In the genomic region with DNA sequence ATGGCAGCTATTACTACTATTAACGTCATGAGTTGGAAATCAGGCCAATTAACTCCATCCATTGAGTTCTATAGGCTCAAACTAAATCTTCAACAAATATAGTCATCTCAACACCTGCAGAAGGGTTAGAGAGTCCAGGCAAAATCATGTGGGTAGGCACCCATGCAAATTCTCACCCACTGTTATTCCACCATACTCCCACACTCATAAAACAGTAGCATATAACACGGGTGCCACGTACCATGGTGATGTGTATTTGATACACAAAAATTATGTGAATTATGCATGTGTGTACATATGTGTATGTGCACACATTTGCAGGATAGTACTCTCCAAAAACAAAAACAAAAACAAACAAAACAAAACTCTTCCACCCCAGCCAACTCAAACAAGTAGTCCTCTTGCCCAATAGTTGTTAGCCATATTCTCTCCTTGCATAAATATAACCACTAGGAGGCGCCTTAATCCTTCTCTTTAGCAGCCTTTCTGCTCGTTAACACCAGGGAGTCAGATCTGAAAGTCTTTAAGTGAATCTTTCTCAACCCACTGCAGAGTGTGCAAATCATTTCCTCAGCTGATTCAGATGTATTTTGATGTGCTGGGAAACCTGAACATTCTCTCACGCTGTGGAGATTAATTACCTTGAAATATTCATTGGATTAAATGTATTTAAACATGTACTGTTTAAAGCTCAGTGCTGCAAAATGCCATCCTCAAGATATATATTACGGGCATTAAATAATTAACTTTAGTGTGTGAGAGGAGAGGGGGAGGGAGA, we compare ENCODE assay signal across 9 cellular contexts. TPM values are rescaled to one million over a fixed set of nuclear protein-coding genes. Genes with fewer than 3 reads are reported as not detected.
DNase-seq lines count a peak whose midpoint lies in the region; ATAC-seq and TF ChIP-seq lines count a peak whose summit lies in the region.
"Had no signal": no experiment of that assay in that cellular context is flagged by ENCODE, and none has a peak within 500 bp of the region (broad histone marks: within the 10 kb centered on the region; RNA-seq: fewer than 3 reads in every experiment).

No MANE protein-coding gene starts in this region.

- TF ChIP-seq CTCF in dorsolateral prefrontal cortex (IDR thresholded peaks at IDR 0.05 in 54 of 56, conservative IDR thresholded peaks at IDR 0.05 in 2 of 56; ENCODE audit: low read depth in 1 of 56, partially characterized antibody in 56 of 56), result peak; percentile 59 to 96 (median 89)

- ATAC-seq in activated CD4-positive, alpha-beta T cell treated with anti-CD3 and anti-CD28 coated beads for 36 hours, result peak; percentile 78

- in situ Hi-C loops in HAP-1 (cut with MboI; ENCODE audit: low sequenced_read_pairs), result loop anchor here (5.0 to 25.0 kb wide), 2 partner anchors 135 to 510 kb away; partner anchors contain the start of gene CLSTN2

- H3K4me1 Mint-ChIP-seq in activated CD4-positive, alpha-beta T cell treated with anti-CD3 and anti-CD28 coated beads for 36 hours, result no peaks in the 10 kb centered on the region

- peaks cover 3% of the 10 kb centered on the region for H3K36me3 Mint-ChIP-seq in activated CD4-positive, alpha-beta T cell treated with anti-CD3 and anti-CD28 coated beads for 36 hours (ENCODE audit: low read depth)

- intact Hi-C loops in activated CD4-positive, alpha-beta T cell treated with anti-CD3 and anti-CD28 coated beads for 36 hours (cut with DNase I, micrococcal nuclease), result loop anchor here (1.0 to 10.0 kb wide), 9 partner anchors 93 to 1765 kb away; partner anchors contain the start of gene CLSTN2 (in 2 of the 2)
- intact Hi-C loops in dorsolateral prefrontal cortex (cut with DNase I), result loop anchor here (1.0 to 5.0 kb wide), 5 partner anchors 79 to 507 kb away; partner anchors contain the start of gene CLSTN2 (in 1 of the 2)

- H3K4me1 ChIP-seq in HAP-1, result no peaks in the 10 kb centered on the region

- no peaks in the 10 kb centered on the region for H3K9me3 Mint-ChIP-seq in activated CD4-positive, alpha-beta T cell treated with anti-CD3 and anti-CD28 coated beads for 36 hours (ENCODE audit: low read depth)

- DNase-seq in activated CD4-positive, alpha-beta T cell treated with anti-CD3 and anti-CD28 coated beads for 36 hours, result no peak
- no peak for DNase-seq in activated CD4-positive, alpha-beta T cell treated with anti-CD3 and anti-CD28 coated beads for 48 hours
- DNase-seq in HAP-1 (ENCODE audit: low spot score in 2 of 2) (peak; percentile 29 to 72), MV-4-11 (lab: John Stamatoyannopoulos, UW) (peak; percentile 81), RKO (ENCODE audit: low spot score) (peak; percentile 76), dorsolateral prefrontal cortex (no peak), lung microvascular endothelial cell (ENCODE audit: low read depth in 2 of 2) (peak; percentile 68 to 79)
- DNase-seq in activated CD4-positive, CD25-positive, alpha-beta regulatory T cell (lab: John Stamatoyannopoulos, UW), result no peak

- no peaks in the 10 kb centered on the region for H3K27me3 ChIP-seq in HAP-1 (ENCODE audit: low read depth)
- no peaks in the 10 kb centered on the region for H3K27me3 ChIP-seq in dorsolateral prefrontal cortex

- no peaks in the 10 kb centered on the region for H3K9me3 ChIP-seq in HAP-1

- no peak overlapping the region for H3K27ac Mint-ChIP-seq in activated CD4-positive, alpha-beta T cell treated with anti-CD3 and anti-CD28 coated beads for 36 hours

- CTCF ChIA-PET in activated CD4-positive, alpha-beta T cell treated with anti-CD3 and anti-CD28 coated beads for 36 hours (lab: Charles Lee), result interaction anchor here (0.7 to 1.8 kb wide), 11 partner anchors 10 to 1437 kb away, joined by 3 to 16 read pairs (median 4); no protein-coding TSS in a partner anchor

- H3K4me3 ChIP-seq in HAP-1, result no peak overlapping the region
- no peak overlapping the region for H3K4me3 ChIP-seq in dorsolateral prefrontal cortex

- no peak overlapping the region for H3K27ac ChIP-seq in dorsolateral prefrontal cortex

- no peaks in the 10 kb centered on the region for H3K27me3 Mint-ChIP-seq in activated CD4-positive, alpha-beta T cell treated with anti-CD3 and anti-CD28 coated beads for 36 hours

- no peak overlapping the region for H3K4me3 Mint-ChIP-seq in activated CD4-positive, alpha-beta T cell treated with anti-CD3 and anti-CD28 coated beads for 36 hours

- POLR2A ChIA-PET in activated CD4-positive, alpha-beta T cell treated with anti-CD3 and anti-CD28 coated beads for 36 hours (lab: Charles Lee), result no interaction called here

- no peaks in the 10 kb centered on the region for H3K36me3 ChIP-seq in HAP-1 (replicated peaks)

RNA-seq across cellular contexts. Expression of gene COPB2, which starts 38.0 kb away (rescaled TPM):
- total RNA-seq in activated CD4-positive, alpha-beta T cell treated with anti-CD3 and anti-CD28 coated beads for 36 hours, result 10 to 100 TPM; 90.9 to 99.2 TPM
- total RNA-seq in dorsolateral prefrontal cortex, result 100 to 1,000 TPM in 27 of 120 experiments, 10 to 100 TPM in 93; 59.7 to 117 (median 91.2) TPM
- total RNA-seq in lung microvascular endothelial cell, result 140 and 174 TPM in 2 replicates

RNA-seq across cellular contexts. Expression of gene RBP2, which starts 48.8 kb away (rescaled TPM):
- not detected for total RNA-seq in activated CD4-positive, alpha-beta T cell treated with anti-CD3 and anti-CD28 coated beads for 36 hours
- total RNA-seq in dorsolateral prefrontal cortex (not detected), lung microvascular endothelial cell (not detected in 2 replicates)
- total RNA-seq: temporal lobe had no signal

Comparison
In these comparisons a context has a peak if more than half of its experiments do, and no peak if none do; other contexts are left out.
1. DNase-seq: peak in HAP-1 (2 of 2), MV-4-11 (single experiment), RKO (single experiment) and lung microvascular endothelial cell (2 of 2); none in activated CD4-positive, alpha-beta T cell treated with anti-CD3 and anti-CD28 coated beads for 36 hours (single experiment), activated CD4-positive, alpha-beta T cell treated with anti-CD3 and anti-CD28 coated beads for 48 hours (single experiment), dorsolateral prefrontal cortex (0 of 10) and activated CD4-positive, CD25-positive, alpha-beta regulatory T cell (0 of 4).